ENCODE assay signal across 14 cellular contexts in the genomic region with DNA sequence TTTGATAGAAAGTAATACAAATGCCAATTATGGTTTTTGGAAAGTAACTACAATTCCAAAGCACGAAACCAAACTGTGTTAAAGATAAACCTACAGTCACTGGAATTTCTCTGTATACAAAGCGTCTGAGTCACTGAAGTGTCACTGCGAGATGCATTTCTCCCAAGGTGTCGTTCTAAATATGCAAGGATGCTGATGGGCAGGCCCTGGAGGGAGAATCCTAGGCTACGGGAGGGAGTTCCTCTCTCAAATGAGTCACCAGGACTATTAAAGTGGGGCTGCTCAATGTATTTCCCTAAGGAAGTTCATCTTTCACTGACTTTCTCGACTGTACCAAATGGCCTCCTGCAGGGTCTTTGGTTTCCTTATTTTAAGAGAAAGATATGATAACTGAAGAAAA.
DNase-seq lines count a peak whose midpoint lies in the region; ATAC-seq and TF ChIP-seq lines count a peak whose summit lies in the region.
"Had no signal": no experiment of that assay in that cellular context is flagged by ENCODE, and none has a peak within 500 bp of the region (broad histone marks: within the 10 kb centered on the region; RNA-seq: fewer than 3 reads in every experiment).

No MANE protein-coding gene starts in this region.

- H3K27me3 Mint-ChIP-seq in T-helper 17 cell = peaks cover 21% of the 10 kb centered on the region

- H3K36me3 ChIP-seq in GM23248 (ENCODE audit: low read depth) = no peaks in the 10 kb centered on the region
- no peaks in the 10 kb centered on the region for H3K36me3 ChIP-seq in esophagus muscularis mucosa
- H3K36me3 ChIP-seq in smooth muscle cell (ENCODE audit: low read depth) = no peaks in the 10 kb centered on the region

- TF ChIP-seq EP300 in esophagus muscularis mucosa (IDR thresholded peaks at IDR 0.05) = no peak

- no peak overlapping the region for H3K9ac ChIP-seq in GM23248
- H3K9ac ChIP-seq in smooth muscle cell (ENCODE audit: low read depth) = peak overlapping the region; percentile 34

- H4K20me1 ChIP-seq in GM23248 (ENCODE audit: insufficient read depth) (no peaks in the 10 kb centered on the region), smooth muscle cell (ENCODE audit: low read depth) (no peaks in the 10 kb centered on the region)

- H2AFZ ChIP-seq in GM23248 (no peak overlapping the region), smooth muscle cell (ENCODE audit: low read depth) (no peak overlapping the region)

- TF ChIP-seq CTCF in esophagus muscularis mucosa (IDR thresholded peaks at IDR 0.05) = no peak
- TF ChIP-seq CTCF in smooth muscle cell (IDR thresholded peaks at IDR 0.05; ENCODE audit: borderline replicate concordance, insufficient read depth, poor library complexity, severe bottlenecking) = no peak

- no peak overlapping the region for H3K27ac Mint-ChIP-seq in T-helper 17 cell
- H3K27ac Mint-ChIP-seq: activated CD8-positive, alpha-beta T cell treated with anti-CD3 and anti-CD28 coated beads, Interleukin-2, amount 10 ng/mL, durations not matched to agents 7 days and 5 days; T-helper 2 cell treated with Interferon-gamma antibody and Interleukin-4, amounts not matched to agents 5 μg/mL and 100 μg/mL, for 36 hours had no signal

- H3K4me1 Mint-ChIP-seq in T-helper 17 cell = peaks cover 5% of the 10 kb centered on the region

- H3K27ac ChIP-seq in GM23248 = peak overlapping the region; percentile 37
- H3K27ac ChIP-seq in esophagus muscularis mucosa (replicated peaks in 1 of 4) = no peak overlapping the region
- H3K27ac ChIP-seq in smooth muscle cell (ENCODE audit: low read depth) = peak overlapping the region; percentile 86
- H3K27ac ChIP-seq: coronary artery, testis had no signal

- no peaks in the 10 kb centered on the region for H3K79me2 ChIP-seq in GM23248 (ENCODE audit: insufficient read depth)
- no peaks in the 10 kb centered on the region for H3K79me2 ChIP-seq in smooth muscle cell (ENCODE audit: low read depth)

- H3K4me3 ChIP-seq in GM23248 = 0 out of 2 replicates have a peak overlapping the region, but pooled peaks have one; percentile 6
- no peak overlapping the region for H3K4me3 ChIP-seq in esophagus muscularis mucosa
- H3K4me3 ChIP-seq in smooth muscle cell = no peak overlapping the region
- H3K4me3 ChIP-seq: coronary artery, testis had no signal

- in situ Hi-C loops in GM23248 (cut with MboI) = loop anchor here (5.0 kb wide), 1 partner anchor 253 kb away; no protein-coding TSS in a partner anchor

- H3K36me3 Mint-ChIP-seq in T-helper 17 cell (ENCODE audit: low read depth) = peaks cover 5% of the 10 kb centered on the region

- H3K9me2 ChIP-seq in GM23248 (ENCODE audit: insufficient read depth) = no peaks in the 10 kb centered on the region

- H3K27me3 ChIP-seq in GM23248 (replicated peaks; ENCODE audit: insufficient read depth) (no peaks in the 10 kb centered on the region), esophagus muscularis mucosa (no peaks in the 10 kb centered on the region), smooth muscle cell (ENCODE audit: low read depth) (no peaks in the 10 kb centered on the region)
- H3K27me3 ChIP-seq: testis had no signal

- peak overlapping the region; percentile 41 for H3K4me2 ChIP-seq in GM23248 (ENCODE audit: unreplicated experiment)
- H3K4me2 ChIP-seq in smooth muscle cell = peak overlapping the region; percentile 48

- intact Hi-C loops in esophagus muscularis mucosa (cut with DNase I) (loop anchor here (5.0 kb wide), 1 partner anchor 258 kb away; no protein-coding TSS in a partner anchor), posterior cingulate gyrus (cut with DNase I) (no loop called here)

- no peak for ATAC-seq in T-helper 17 cell
- no peak for ATAC-seq in GM21723 (IDR thresholded peaks at IDR 0.05; ENCODE audit: unreplicated experiment)
- ATAC-seq: activated CD8-positive, alpha-beta T cell treated with anti-CD3 and anti-CD28 coated beads, Interleukin-2, amount 10 ng/mL, durations not matched to agents 7 days and 5 days had no signal

- WGBS in GM23248 (ENCODE audit: low coverage in 1 of 2, low lambda C conversion rate in 2 of 2, missing lambda C conversion rate in 2 of 2), 2 experiments = 9 to 14% methylated on average over 6 of the region's 6 CpGs
- WGBS in esophagus muscularis mucosa = 35% methylated on average over 6 of the region's 6 CpGs
- 6% methylated on average over 6 of the region's 6 CpGs for WGBS in smooth muscle cell (ENCODE audit: low lambda C conversion rate)

- H3K9me3 ChIP-seq in GM23248 (ENCODE audit: low read depth) (no peaks in the 10 kb centered on the region), esophagus muscularis mucosa (no peaks in the 10 kb centered on the region), smooth muscle cell (replicated peaks; ENCODE audit: low read depth) (no peaks in the 10 kb centered on the region), T-helper 17 cell (ENCODE audit: control insufficient read depth, low read length, poor library complexity, severe bottlenecking) (no peaks in the 10 kb centered on the region)
- H3K9me3 ChIP-seq: testis had no signal

- DNase-seq in GM23248 (peak; percentile 80), RPMI7951 (ENCODE audit: low read depth) (peak; percentile 91), esophagus muscularis mucosa (ENCODE audit: extremely low spot score) (peak; percentile 34), smooth muscle cell (lab: John Stamatoyannopoulos, UW; ENCODE audit: unreplicated experiment) (no peak), T-helper 17 cell (no peak), posterior cingulate gyrus (no peak)
- DNase-seq: activated CD8-positive, alpha-beta T cell treated with anti-CD3 and anti-CD28 coated beads, Interleukin-2, amount 10 ng/mL, durations not matched to agents 7 days and 5 days; activated naive CD4-positive, alpha-beta T cell; DMS79 treated with DMSO at 0.1 percent for 48 hours; NCI-H187; testis had no signal

- no peak overlapping the region for H3K4me3 Mint-ChIP-seq in T-helper 17 cell
- H3K4me3 Mint-ChIP-seq: activated CD8-positive, alpha-beta T cell treated with anti-CD3 and anti-CD28 coated beads, Interleukin-2, amount 10 ng/mL, durations not matched to agents 7 days and 5 days; T-helper 2 cell treated with Interferon-gamma antibody and Interleukin-4, amounts not matched to agents 5 μg/mL and 100 μg/mL, for 36 hours had no signal

- TF ChIP-seq POLR2A in esophagus muscularis mucosa (IDR thresholded peaks at IDR 0.05; ENCODE audit: low read depth) = no peak

- H3F3A ChIP-seq in GM23248 (ENCODE audit: insufficient read depth) (peaks cover 38% of the 10 kb centered on the region), smooth muscle cell (ENCODE audit: low read depth) (peaks cover 4% of the 10 kb centered on the region)

- H3K4me1 ChIP-seq in GM23248 (ENCODE audit: insufficient read depth) (peaks cover 37% of the 10 kb centered on the region), esophagus muscularis mucosa (peaks cover 6 to 26% (median 14%) of the 10 kb centered on the region in 4 donors), smooth muscle cell (ENCODE audit: low read depth) (peaks cover 5% of the 10 kb centered on the region)
- H3K4me1 ChIP-seq: testis had no signal

Comparison
In these comparisons a context has a peak if more than half of its experiments do, and no peak if none do; other contexts are left out.
1. DNase-seq: peak in GM23248 (single experiment), RPMI7951 (single experiment) and esophagus muscularis mucosa (single experiment); none in smooth muscle cell (single experiment), T-helper 17 cell (0 of 3) and posterior cingulate gyrus (0 of 10).
2. H3K27ac ChIP-seq: peak in GM23248 (single experiment) and smooth muscle cell (single experiment); none in esophagus muscularis mucosa (0 of 4).